Comparison of ENCODE assay signal across 1 cellular context in genomic region chr5:138569759-138570158, GRCh38.
TF ChIP-seq lines count a peak whose summit lies in the region.

No MANE protein-coding gene starts in this region.

TF ChIP-seq in K562, 482 proteins besides CTCF, POLR2A, EP300 and RAD21 (continued from another document):
- TF ChIP-seq SUPT5H (IDR thresholded peaks at IDR 0.05): peak; percentile 54; the same call in 1 of the 2 replicates
- no peak for TF ChIP-seq TBP (optimal IDR thresholded peaks at IDR 0.05; ENCODE audit: low read depth, low read length)
- no peak for TF ChIP-seq NCOA1 (IDR thresholded peaks at IDR 0.05; ENCODE audit: low read depth)
- 0 out of 2 replicates have a peak, but pooled peaks have one; percentile 39 for TF ChIP-seq POLR2AphosphoS5 (IDR thresholded peaks at IDR 0.05; ENCODE audit: control insufficient read depth, insufficient read depth, low read depth, low read length)
- TF ChIP-seq NRF1 (conservative IDR thresholded peaks at IDR 0.05 in 1 of 2, IDR thresholded peaks at IDR 0.05 in 1 of 2): no peak
- no peak for TF ChIP-seq FUS (optimal IDR thresholded peaks at IDR 0.05; ENCODE audit: low read depth, low read length)
- no peak for TF ChIP-seq CHCHD3 (CRISPR knock-in tag; IDR thresholded peaks at IDR 0.05)
- TF ChIP-seq GATAD2B (IDR thresholded peaks at IDR 0.05; ENCODE audit: borderline replicate concordance): no peak
- no peak for TF ChIP-seq LARP7 (IDR thresholded peaks at IDR 0.05)
- TF ChIP-seq STAT5B (CRISPR knock-in tag; IDR thresholded peaks at IDR 0.05): no peak
- TF ChIP-seq, protein P1, sequence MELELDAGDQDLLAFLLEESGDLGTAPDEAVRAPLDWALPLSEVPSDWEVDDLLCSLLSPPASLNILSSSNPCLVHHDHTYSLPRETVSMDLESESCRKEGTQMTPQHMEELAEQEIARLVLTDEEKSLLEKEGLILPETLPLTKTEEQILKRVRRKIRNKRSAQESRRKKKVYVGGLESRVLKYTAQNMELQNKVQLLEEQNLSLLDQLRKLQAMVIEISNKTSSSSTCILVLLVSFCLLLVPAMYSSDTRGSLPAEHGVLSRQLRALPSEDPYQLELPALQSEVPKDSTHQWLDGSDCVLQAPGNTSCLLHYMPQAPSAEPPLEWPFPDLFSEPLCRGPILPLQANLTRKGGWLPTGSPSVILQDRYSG (tag; conservative IDR thresholded peaks at IDR 0.05; ENCODE audit: low read depth): no peak
- no peak for TF ChIP-seq ARID4B (CRISPR knock-in tag; IDR thresholded peaks at IDR 0.05)
- TF ChIP-seq MAFK (IDR thresholded peaks at IDR 0.05; ENCODE audit: low read length): no peak
- no peak for TF ChIP-seq ZNF79 (CRISPR knock-in tag; IDR thresholded peaks at IDR 0.05; ENCODE audit: low read depth)
- no peak for TF ChIP-seq ATF7 (IDR thresholded peaks at IDR 0.05)
TF ChIP-seq in K562: peak in this region for 3.
